ENCODE assay signal across 2 cellular contexts in the genomic region with DNA sequence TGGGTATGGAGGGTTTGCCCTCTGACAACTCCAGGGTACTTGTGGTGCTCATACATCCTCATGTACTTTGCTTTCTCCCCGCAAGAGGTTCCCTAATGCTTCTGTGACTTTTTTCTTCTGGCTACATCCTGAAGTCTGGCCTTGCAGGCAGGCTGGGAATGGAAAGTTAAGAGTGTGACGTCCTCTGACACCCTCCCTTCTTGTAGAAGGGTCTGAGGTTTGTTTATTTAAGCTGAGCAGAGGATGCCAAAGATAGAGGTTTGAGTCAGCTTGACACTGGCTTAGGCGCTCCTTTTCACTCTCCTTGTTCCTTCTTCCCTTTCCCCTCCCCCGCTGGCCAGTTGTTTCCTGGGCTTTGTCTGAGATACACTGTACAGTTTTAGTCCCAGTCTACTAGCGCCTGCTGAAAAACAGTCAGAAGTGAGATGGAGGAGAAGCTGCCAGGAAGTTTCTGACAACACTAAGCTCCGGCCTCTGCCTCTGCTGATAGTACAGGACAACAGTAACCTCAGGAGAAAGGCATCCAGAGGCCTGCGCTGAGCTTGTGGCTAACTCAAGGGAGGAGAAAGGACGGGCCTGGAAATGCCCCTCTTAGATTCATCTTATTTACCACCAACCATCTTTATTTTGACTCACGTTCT.
TF ChIP-seq lines count a peak whose summit lies in the region.

A gene with protein sequence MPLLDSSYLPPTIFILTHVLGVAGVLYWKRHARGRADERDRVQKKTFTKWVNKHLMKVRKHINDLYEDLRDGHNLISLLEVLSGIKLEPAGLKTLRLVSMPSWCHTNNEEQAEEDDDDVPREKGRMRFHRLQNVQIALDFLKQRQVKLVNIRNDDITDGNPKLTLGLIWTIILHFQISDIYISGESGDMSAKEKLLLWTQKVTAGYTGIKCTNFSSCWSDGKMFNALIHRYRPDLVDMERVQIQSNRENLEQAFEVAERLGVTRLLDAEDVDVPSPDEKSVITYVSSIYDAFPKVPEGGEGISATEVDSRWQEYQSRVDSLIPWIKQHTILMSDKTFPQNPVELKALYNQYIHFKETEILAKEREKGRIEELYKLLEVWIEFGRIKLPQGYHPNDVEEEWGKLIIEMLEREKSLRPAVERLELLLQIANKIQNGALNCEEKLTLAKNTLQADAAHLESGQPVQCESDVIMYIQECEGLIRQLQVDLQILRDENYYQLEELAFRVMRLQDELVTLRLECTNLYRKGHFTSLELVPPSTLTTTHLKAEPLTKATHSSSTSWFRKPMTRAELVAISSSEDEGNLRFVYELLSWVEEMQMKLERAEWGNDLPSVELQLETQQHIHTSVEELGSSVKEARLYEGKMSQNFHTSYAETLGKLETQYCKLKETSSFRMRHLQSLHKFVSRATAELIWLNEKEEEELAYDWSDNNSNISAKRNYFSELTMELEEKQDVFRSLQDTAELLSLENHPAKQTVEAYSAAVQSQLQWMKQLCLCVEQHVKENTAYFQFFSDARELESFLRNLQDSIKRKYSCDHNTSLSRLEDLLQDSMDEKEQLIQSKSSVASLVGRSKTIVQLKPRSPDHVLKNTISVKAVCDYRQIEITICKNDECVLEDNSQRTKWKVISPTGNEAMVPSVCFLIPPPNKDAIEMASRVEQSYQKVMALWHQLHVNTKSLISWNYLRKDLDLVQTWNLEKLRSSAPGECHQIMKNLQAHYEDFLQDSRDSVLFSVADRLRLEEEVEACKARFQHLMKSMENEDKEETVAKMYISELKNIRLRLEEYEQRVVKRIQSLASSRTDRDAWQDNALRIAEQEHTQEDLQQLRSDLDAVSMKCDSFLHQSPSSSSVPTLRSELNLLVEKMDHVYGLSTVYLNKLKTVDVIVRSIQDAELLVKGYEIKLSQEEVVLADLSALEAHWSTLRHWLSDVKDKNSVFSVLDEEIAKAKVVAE (N-terminal part only) (plus strand): TSS at position 255 of the 641 bp plus-strand sequence. CDS start 328 bp downstream, at position 583.

TF ChIP-seq in A549, 52 proteins besides CTCF, POLR2A, EP300 and RAD21:
- TF ChIP-seq TFCP2L1 (CRISPR knock-in tag; IDR thresholded peaks at IDR 0.05) (no peak), ZSCAN20 (CRISPR knock-in tag; IDR thresholded peaks at IDR 0.05) (no peak), JUN (IDR thresholded peaks at IDR 0.05) (peak in 1 of 2 experiments; percentile 25; a peak in 1 of 5 replicates), HOXB13 (CRISPR knock-in tag; IDR thresholded peaks at IDR 0.05; ENCODE audit: low read depth) (no peak), SMC3 (IDR thresholded peaks at IDR 0.05) (0 out of 3 replicates have a peak, but pooled peaks have one; percentile 18)

TF ChIP-seq in GM12878, 131 proteins besides CTCF, POLR2A, EP300 and RAD21:
- no peak for TF ChIP-seq ZNF217 (IDR thresholded peaks at IDR 0.05)
- TF ChIP-seq ETV6 (conservative IDR thresholded peaks at IDR 0.05 in 1 of 2, IDR thresholded peaks at IDR 0.05 in 1 of 2; ENCODE audit: borderline replicate concordance in 1 of 2, low read depth in 1 of 2), result no peak
- TF ChIP-seq SMARCA5 (IDR thresholded peaks at IDR 0.05), result no peak
- TF ChIP-seq NR2F1 (conservative IDR thresholded peaks at IDR 0.05), result no peak
- TF ChIP-seq BMI1 (IDR thresholded peaks at IDR 0.05; ENCODE audit: borderline replicate concordance), result no peak
- TF ChIP-seq GATAD2B (conservative IDR thresholded peaks at IDR 0.05; ENCODE audit: low read depth), result no peak
- TF ChIP-seq, protein P1, sequence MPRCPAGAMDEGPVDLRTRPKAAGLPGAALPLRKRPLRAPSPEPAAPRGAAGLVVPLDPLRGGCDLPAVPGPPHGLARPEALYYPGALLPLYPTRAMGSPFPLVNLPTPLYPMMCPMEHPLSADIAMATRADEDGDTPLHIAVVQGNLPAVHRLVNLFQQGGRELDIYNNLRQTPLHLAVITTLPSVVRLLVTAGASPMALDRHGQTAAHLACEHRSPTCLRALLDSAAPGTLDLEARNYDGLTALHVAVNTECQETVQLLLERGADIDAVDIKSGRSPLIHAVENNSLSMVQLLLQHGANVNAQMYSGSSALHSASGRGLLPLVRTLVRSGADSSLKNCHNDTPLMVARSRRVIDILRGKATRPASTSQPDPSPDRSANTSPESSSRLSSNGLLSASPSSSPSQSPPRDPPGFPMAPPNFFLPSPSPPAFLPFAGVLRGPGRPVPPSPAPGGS (IDR thresholded peaks at IDR 0.05; ENCODE audit: borderline replicate concordance, insufficient read depth, low read depth, low read length, poor library complexity, severe bottlenecking), result no peak
- 0 out of 4 replicates have a peak, but pooled peaks of 1 of the 2 experiments have one; percentile 16 for TF ChIP-seq IKZF2 (IDR thresholded peaks at IDR 0.05)
- TF ChIP-seq, protein P2, sequence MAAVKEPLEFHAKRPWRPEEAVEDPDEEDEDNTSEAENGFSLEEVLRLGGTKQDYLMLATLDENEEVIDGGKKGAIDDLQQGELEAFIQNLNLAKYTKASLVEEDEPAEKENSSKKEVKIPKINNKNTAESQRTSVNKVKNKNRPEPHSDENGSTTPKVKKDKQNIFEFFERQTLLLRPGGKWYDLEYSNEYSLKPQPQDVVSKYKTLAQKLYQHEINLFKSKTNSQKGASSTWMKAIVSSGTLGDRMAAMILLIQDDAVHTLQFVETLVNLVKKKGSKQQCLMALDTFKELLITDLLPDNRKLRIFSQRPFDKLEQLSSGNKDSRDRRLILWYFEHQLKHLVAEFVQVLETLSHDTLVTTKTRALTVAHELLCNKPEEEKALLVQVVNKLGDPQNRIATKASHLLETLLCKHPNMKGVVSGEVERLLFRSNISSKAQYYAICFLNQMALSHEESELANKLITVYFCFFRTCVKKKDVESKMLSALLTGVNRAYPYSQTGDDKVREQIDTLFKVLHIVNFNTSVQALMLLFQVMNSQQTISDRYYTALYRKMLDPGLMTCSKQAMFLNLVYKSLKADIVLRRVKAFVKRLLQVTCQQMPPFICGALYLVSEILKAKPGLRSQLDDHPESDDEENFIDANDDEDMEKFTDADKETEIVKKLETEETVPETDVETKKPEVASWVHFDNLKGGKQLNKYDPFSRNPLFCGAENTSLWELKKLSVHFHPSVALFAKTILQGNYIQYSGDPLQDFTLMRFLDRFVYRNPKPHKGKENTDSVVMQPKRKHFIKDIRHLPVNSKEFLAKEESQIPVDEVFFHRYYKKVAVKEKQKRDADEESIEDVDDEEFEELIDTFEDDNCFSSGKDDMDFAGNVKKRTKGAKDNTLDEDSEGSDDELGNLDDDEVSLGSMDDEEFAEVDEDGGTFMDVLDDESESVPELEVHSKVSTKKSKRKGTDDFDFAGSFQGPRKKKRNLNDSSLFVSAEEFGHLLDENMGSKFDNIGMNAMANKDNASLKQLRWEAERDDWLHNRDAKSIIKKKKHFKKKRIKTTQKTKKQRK (IDR thresholded peaks at IDR 0.05; ENCODE audit: low read depth, low read length), result no peak
- TF ChIP-seq, protein P3, sequence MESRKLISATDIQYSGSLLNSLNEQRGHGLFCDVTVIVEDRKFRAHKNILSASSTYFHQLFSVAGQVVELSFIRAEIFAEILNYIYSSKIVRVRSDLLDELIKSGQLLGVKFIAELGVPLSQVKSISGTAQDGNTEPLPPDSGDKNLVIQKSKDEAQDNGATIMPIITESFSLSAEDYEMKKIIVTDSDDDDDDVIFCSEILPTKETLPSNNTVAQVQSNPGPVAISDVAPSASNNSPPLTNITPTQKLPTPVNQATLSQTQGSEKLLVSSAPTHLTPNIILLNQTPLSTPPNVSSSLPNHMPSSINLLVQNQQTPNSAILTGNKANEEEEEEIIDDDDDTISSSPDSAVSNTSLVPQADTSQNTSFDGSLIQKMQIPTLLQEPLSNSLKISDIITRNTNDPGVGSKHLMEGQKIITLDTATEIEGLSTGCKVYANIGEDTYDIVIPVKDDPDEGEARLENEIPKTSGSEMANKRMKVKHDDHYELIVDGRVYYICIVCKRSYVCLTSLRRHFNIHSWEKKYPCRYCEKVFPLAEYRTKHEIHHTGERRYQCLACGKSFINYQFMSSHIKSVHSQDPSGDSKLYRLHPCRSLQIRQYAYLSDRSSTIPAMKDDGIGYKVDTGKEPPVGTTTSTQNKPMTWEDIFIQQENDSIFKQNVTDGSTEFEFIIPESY (IDR thresholded peaks at IDR 0.05), result no peak
- no peak for TF ChIP-seq FOXM1 (IDR thresholded peaks at IDR 0.05; ENCODE audit: low read depth, low read length)
- TF ChIP-seq BHLHE40 (IDR thresholded peaks at IDR 0.05; ENCODE audit: borderline replicate concordance in 1 of 2, low read depth in 2 of 2, low read length in 1 of 2), result no peak
- peak; percentile 15; the same call in 1 of the 2 replicates for TF ChIP-seq CREM (IDR thresholded peaks at IDR 0.05; ENCODE audit: low read depth)
- TF ChIP-seq FOXK2 (IDR thresholded peaks at IDR 0.05), result no peak
- TF ChIP-seq WRNIP1 (IDR thresholded peaks at IDR 0.05; ENCODE audit: borderline replicate concordance, low read depth, low read length), result no peak
- no peak for TF ChIP-seq POLR2AphosphoS2 (IDR thresholded peaks at IDR 0.05; ENCODE audit: low read depth, low read length)
- TF ChIP-seq SRF (IDR thresholded peaks at IDR 0.05; ENCODE audit: low read depth in 2 of 2, low read length in 2 of 2), result no peak
- TF ChIP-seq SUZ12 (IDR thresholded peaks at IDR 0.05; ENCODE audit: unreplicated experiment), result no peak
- TF ChIP-seq TAF1 (IDR thresholded peaks at IDR 0.05; ENCODE audit: borderline replicate concordance, low read depth, low read length), result peak; percentile 57; the same call in 1 of the 2 replicates
- no peak for TF ChIP-seq BRCA1 (IDR thresholded peaks at IDR 0.05; ENCODE audit: low read depth, low read length)
- TF ChIP-seq KLF5 (IDR thresholded peaks at IDR 0.05; ENCODE audit: partially characterized antibody), result no peak
- TF ChIP-seq, protein P4, sequence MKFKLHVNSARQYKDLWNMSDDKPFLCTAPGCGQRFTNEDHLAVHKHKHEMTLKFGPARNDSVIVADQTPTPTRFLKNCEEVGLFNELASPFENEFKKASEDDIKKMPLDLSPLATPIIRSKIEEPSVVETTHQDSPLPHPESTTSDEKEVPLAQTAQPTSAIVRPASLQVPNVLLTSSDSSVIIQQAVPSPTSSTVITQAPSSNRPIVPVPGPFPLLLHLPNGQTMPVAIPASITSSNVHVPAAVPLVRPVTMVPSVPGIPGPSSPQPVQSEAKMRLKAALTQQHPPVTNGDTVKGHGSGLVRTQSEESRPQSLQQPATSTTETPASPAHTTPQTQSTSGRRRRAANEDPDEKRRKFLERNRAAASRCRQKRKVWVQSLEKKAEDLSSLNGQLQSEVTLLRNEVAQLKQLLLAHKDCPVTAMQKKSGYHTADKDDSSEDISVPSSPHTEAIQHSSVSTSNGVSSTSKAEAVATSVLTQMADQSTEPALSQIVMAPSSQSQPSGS (IDR thresholded peaks at IDR 0.05; ENCODE audit: low read length), result no peak
- TF ChIP-seq SMAD1 (IDR thresholded peaks at IDR 0.05; ENCODE audit: low read depth, partially characterized antibody), result no peak
- no peak for TF ChIP-seq JUNB (IDR thresholded peaks at IDR 0.05)
- peak; percentile 41; the same call in 1 of the 2 replicates for TF ChIP-seq EED (IDR thresholded peaks at IDR 0.05; ENCODE audit: low read depth)
- TF ChIP-seq MYC (IDR thresholded peaks at IDR 0.05; ENCODE audit: insufficient read depth, insufficient read length, insufficient replicate concordance, low read length, severe bottlenecking), result no peak
- no peak for TF ChIP-seq RUNX3 (IDR thresholded peaks at IDR 0.05; ENCODE audit: low read length)
- 0 out of 2 replicates have a peak, but pooled peaks have one; percentile 18 for TF ChIP-seq CREB1 (IDR thresholded peaks at IDR 0.05; ENCODE audit: low read depth)
- TF ChIP-seq NBN (IDR thresholded peaks at IDR 0.05), result no peak
